Comparison of ENCODE assay signal across 13 cellular contexts in the genomic region with DNA sequence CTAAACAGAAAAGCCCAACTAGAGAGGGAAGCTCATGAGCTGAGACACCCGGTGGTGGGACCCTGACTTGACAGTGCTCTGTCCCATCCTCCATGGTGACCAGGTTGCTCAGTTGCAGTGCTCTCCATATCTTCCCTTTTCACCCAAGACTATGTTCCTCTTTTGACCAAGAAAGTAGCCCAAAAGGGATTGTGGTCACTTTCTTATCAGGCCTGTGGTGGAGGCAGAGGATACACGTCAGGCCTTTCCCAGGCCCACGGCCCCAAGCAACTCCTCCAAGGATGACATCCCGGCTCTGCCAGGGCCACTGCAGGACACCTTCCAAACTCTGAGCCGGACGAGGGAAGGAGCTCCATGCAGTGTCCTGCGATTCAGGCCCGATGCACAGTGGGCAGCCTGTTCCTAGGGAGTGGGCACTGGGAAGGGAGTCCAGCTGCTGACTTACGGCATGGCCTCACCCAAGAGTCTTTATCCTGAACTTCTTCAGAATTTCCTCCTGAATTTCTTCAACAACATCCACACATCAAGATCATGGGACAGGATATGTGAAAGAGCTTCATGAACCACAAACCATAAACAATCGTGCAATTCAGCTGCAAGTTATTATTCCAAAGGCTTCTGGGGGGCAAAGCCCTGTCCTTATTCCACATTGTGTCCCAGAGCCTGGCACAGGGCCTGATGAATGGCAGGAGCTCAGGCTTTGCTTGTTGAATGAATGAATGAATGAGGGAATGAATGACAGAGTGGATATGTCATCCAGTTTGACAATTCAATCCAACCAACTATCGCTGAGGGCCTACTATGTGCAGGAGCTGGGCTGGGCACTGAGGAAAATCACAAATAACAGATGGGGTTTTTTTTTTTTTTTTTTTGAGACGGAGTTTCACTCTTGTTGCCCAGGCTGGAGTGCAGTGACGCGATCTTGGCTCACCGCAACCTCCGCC. TPM values are rescaled to one million over a fixed set of nuclear protein-coding genes. Genes with fewer than 3 reads are reported as not detected.
DNase-seq lines count a peak whose midpoint lies in the region; ATAC-seq and TF ChIP-seq lines count a peak whose summit lies in the region.
"Had no signal": no experiment of that assay in that cellular context is flagged by ENCODE, and none has a peak within 500 bp of the region (broad histone marks: within the 10 kb centered on the region; RNA-seq: fewer than 3 reads in every experiment).

No MANE protein-coding gene starts in this region.

- in situ Hi-C loops in transverse colon (cut with MboI; ENCODE audit: low pct_ligation_motif_present in 1 of 4, low pct_unique_long_range_greater_than_20kb in 1 of 4, low sequenced_read_pairs in 3 of 4) = no loop called here

- H3K9me3 ChIP-seq in SJSA1 (replicated peaks) (no peaks in the 10 kb centered on the region), transverse colon (no peaks in the 10 kb centered on the region)

- no peak for ATAC-seq in HG03280 (IDR thresholded peaks at IDR 0.05; ENCODE audit: unreplicated experiment)

- H3K36me3 ChIP-seq in SJSA1 (no peaks in the 10 kb centered on the region), transverse colon (no peaks in the 10 kb centered on the region)

- H3K27me3 ChIP-seq in SJSA1 (replicated peaks) (no peaks in the 10 kb centered on the region), transverse colon (no peaks in the 10 kb centered on the region)

- DNase-seq in SIG-M5 treated with dmso at 0.1 percent for 504 hours (lab: John Stamatoyannopoulos, UW; ENCODE audit: unreplicated experiment) (peak; percentile 53), SIG-M5 (lab: John Stamatoyannopoulos, UW) (no peak), SJSA1 (ENCODE audit: low read depth in 1 of 2, low spot score in 2 of 2) (peak; percentile 64 to 76), fibroblast of gingiva (ENCODE audit: low read depth) (peak; percentile 74), transverse colon (no peak), retina (no peak), NCI-H1436 treated with DMSO at 0.1 percent for 48 hours (lab: John Stamatoyannopoulos, UW) (no peak)
- DNase-seq: activated CD4-positive, alpha-beta T cell treated with anti-CD3 and anti-CD28 coated beads for 48 hours; activated effector memory CD4-positive, alpha-beta T cell treated with anti-CD3 and anti-CD28 coated beads, Interleukin-2, amount 50 U/mL, for 16 hours; EL; glutamatergic neuron had no signal

- no peak for TF ChIP-seq EP300 in transverse colon (IDR thresholded peaks at IDR 0.05; ENCODE audit: low read depth)

- H3K27ac ChIP-seq in SJSA1 (peak overlapping the region; percentile 55), transverse colon (peak overlapping the region in 3 of 4 donors; percentile 16 to 39 (median 38))
- H3K27ac ChIP-seq: 22Rv1 had no signal

- no peak for TF ChIP-seq POLR2A in transverse colon (IDR thresholded peaks at IDR 0.05)

- H3K4me1 ChIP-seq in SJSA1 (replicated peaks) (peaks cover 55% of the 10 kb centered on the region), transverse colon (peaks cover 20 to 51% (median 29%) of the 10 kb centered on the region in 4 donors)

- 83 to 87% methylated on average over 6 to 16 of the region's 16 CpGs for WGBS in transverse colon (ENCODE audit: low coverage in 1 of 2), 2 donors

- H3K4me3 ChIP-seq in SJSA1 = no peak overlapping the region
- H3K4me3 ChIP-seq in transverse colon = no peak overlapping the region

- TF ChIP-seq CTCF in transverse colon (IDR thresholded peaks at IDR 0.05) = no peak

- intact Hi-C loops in transverse colon (cut with DNase I; ENCODE audit: low total_unique reads) = no loop called here

RNA-seq across cellular contexts. Expression of a gene that starts 36.0 kb away (rescaled TPM):
- total RNA-seq in SJSA1 (2014; rRNA removed; shearing (Covaris generic)) = 510 and 668 TPM in 2 replicates
- total RNA-seq in transverse colon = 100 to 1,000 TPM; 385 to 511 (median 460) TPM

RNA-seq across cellular contexts. Expression of a gene that starts 57.7 kb away (rescaled TPM):
- total RNA-seq in SJSA1 (2014; rRNA removed; shearing (Covaris generic)) = 18.8 and 27.4 TPM in 2 replicates
- 100 to 1,000 TPM in 1 of 4 donors, 10 to 100 TPM in 3; 68.5 to 317 (median 93.3) TPM for total RNA-seq in transverse colon

Comparison
In these comparisons a context has a peak if more than half of its experiments do, and no peak if none do; other contexts are left out.
1. DNase-seq: peak in SIG-M5 treated with dmso at 0.1 percent for 504 hours (single experiment), SJSA1 (2 of 2) and fibroblast of gingiva (single experiment); none in SIG-M5 (single experiment), transverse colon (single experiment), retina (single experiment) and NCI-H1436 treated with DMSO at 0.1 percent for 48 hours (single experiment).